In the genomic region with DNA sequence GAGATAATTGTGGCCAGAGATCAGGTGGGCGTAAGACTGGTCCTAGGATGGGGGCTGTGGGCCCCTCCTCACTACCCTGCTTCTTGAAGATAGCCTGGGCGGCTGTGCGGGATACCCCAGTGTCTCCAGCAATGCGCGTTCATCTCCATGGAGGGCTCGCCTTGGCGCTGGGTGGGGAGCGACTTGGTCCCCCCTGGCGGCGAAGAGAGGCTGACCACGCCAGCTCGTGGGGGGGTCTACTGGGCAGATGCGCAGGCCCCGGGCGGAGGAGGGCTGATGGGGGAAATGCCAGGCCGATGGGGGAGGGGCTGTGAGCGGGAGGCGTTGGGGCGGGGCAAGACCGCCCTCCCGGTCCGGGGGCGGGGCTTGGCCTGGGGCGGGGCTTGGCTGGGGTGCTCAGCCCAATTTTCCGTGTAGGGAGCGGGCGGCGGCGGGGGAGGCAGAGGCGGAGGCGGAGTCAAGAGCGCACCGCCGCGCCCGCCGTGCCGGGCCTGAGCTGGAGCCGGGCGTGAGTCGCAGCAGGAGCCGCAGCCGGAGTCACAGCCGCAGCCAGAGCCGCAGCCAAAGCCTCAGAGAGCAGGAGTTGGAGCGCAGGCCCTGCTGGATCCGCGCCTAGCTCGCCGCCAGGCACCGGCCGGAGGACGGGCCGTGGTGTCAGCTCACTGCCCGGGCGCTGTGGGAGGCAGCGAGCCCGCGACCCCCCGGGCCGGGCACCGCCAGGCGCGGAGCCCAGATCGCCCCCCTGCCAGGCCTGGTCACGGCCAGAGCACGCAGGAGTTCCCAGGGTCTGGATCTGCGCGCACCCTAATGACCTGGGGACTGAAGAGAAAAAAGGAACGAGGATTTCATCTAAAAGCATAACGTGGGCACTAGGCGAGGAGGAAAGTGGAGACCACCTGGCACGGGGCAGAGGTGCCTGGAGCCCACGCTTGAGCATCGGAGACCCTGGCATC, we compare ENCODE assay signal across 8 cellular contexts. TPM values are rescaled to one million over a fixed set of nuclear protein-coding genes. Genes with fewer than 3 reads are reported as not detected.
DNase-seq lines count a peak whose midpoint lies in the region; ATAC-seq and TF ChIP-seq lines count a peak whose summit lies in the region.

A gene with protein sequence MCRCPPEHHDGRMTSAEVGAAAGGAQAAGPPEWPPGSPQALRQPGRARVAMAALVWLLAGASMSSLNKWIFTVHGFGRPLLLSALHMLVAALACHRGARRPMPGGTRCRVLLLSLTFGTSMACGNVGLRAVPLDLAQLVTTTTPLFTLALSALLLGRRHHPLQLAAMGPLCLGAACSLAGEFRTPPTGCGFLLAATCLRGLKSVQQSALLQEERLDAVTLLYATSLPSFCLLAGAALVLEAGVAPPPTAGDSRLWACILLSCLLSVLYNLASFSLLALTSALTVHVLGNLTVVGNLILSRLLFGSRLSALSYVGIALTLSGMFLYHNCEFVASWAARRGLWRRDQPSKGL (plus strand): TSS at position 509 of the 953 bp plus-strand sequence. CDS start 670 bp downstream, outside the sequence.

- no peaks in the 10 kb centered on the region for H3K9me2 ChIP-seq in GM23248 (ENCODE audit: insufficient read depth)

- TF ChIP-seq CTCF in LNCaP clone FGC (IDR thresholded peaks at IDR 0.05; ENCODE audit: control insufficient read depth, extremely low read depth, insufficient read depth): no peak
- TF ChIP-seq CTCF in RWPE2 (IDR thresholded peaks at IDR 0.05; ENCODE audit: poor library complexity, severe bottlenecking): no peak
- TF ChIP-seq CTCF in foreskin fibroblast (IDR thresholded peaks at IDR 0.05; ENCODE audit: low read depth, low read length): peak; percentile 20

- H3K4me3 ChIP-seq in GM23248: peak within 1 kb of the TSS; percentile 79
- H3K4me3 ChIP-seq in LNCaP clone FGC (ENCODE audit: low read depth, low read length): peak within 1 kb of the TSS; percentile 49
- H3K4me3 ChIP-seq in RWPE2 (ENCODE audit: severe bottlenecking): peak within 1 kb of the TSS; percentile 44
- H3K4me3 ChIP-seq in foreskin fibroblast (ENCODE audit: low read depth in 1 of 2, low read length in 2 of 2): peak within 1 kb of the TSS; percentile 76 to 79
- H3K4me3 ChIP-seq in neuron (ENCODE audit: low read length): peak within 1 kb of the TSS; percentile 51

- H4K20me1 ChIP-seq in GM23248 (ENCODE audit: insufficient read depth): no peaks in the 10 kb centered on the region

- in situ Hi-C loops in GM23248 (cut with MboI): loop anchor here (10.0 kb wide), 2 partner anchors 119 to 269 kb away; no protein-coding TSS in a partner anchor

- peaks cover 48% of the 10 kb centered on the region for H3K79me2 ChIP-seq in GM23248 (ENCODE audit: insufficient read depth)

- H3K27ac ChIP-seq in GM23248: peak within 1 kb of the TSS; percentile 72
- peak within 1 kb of the TSS; percentile 79 for H3K27ac ChIP-seq in RWPE2 (ENCODE audit: poor library complexity, severe bottlenecking)

- peaks cover 23% of the 10 kb centered on the region for H3K4me1 ChIP-seq in GM23248 (ENCODE audit: insufficient read depth)
- peaks cover 6% of the 10 kb centered on the region for H3K4me1 ChIP-seq in RWPE2 (ENCODE audit: insufficient read depth, poor library complexity, severe bottlenecking)
- H3K4me1 ChIP-seq in neuron (ENCODE audit: insufficient read depth, low read length): peaks cover 20% of the 10 kb centered on the region

- peak within 1 kb of the TSS; percentile 93 for H3K4me2 ChIP-seq in GM23248 (ENCODE audit: unreplicated experiment)

- peak; percentile 78 for ATAC-seq in RWPE2 (ENCODE audit: low read depth)

- peak within 1 kb of the TSS; percentile 83 for H3K9ac ChIP-seq in GM23248

- peak within 1 kb of the TSS; percentile 87 for H2AFZ ChIP-seq in GM23248
- peak within 1 kb of the TSS; percentile 78 for H2AFZ ChIP-seq in neuron (ENCODE audit: low read depth, low read length)

- no peaks in the 10 kb centered on the region for H3K9me3 ChIP-seq in GM23248 (ENCODE audit: low read depth)
- no peaks in the 10 kb centered on the region for H3K9me3 ChIP-seq in RWPE2 (ENCODE audit: severe bottlenecking)
- no peaks in the 10 kb centered on the region for H3K9me3 ChIP-seq in neuron (ENCODE audit: low read length)

- H3F3A ChIP-seq in GM23248 (ENCODE audit: insufficient read depth): peaks cover 8% of the 10 kb centered on the region; the same call in 1 of the 2 replicates

- H3K27me3 ChIP-seq in GM23248 (replicated peaks; ENCODE audit: insufficient read depth) (no peaks in the 10 kb centered on the region), RWPE2 (ENCODE audit: insufficient read depth, poor library complexity, severe bottlenecking) (no peaks in the 10 kb centered on the region), neuron (ENCODE audit: insufficient read depth, low read length) (no peaks in the 10 kb centered on the region)

- WGBS in GM23248 (ENCODE audit: low coverage in 1 of 2, low lambda C conversion rate in 2 of 2, missing lambda C conversion rate in 2 of 2), 2 experiments: 1 to 2% methylated on average over 54 to 57 of the region's 75 CpGs

- DNase-seq in EL (peak; percentile 94), GM23248 (peak; percentile 95), LNCaP clone FGC (ENCODE audit: low read depth) (peak; percentile 34), RWPE2 (ENCODE audit: low spot score) (peak; percentile 90), activated gamma-delta T cell treated with Interleukin-2 at 50 U/mL for 16 hours (peak; percentile 95), foreskin fibroblast (peak; percentile 91 to 97), stromal cell of bone marrow (ENCODE audit: low read depth) (peak; percentile 81)

- H3K36me3 ChIP-seq in GM23248 (ENCODE audit: low read depth): no peaks in the 10 kb centered on the region
- H3K36me3 ChIP-seq in RWPE2 (ENCODE audit: low read depth): no peaks in the 10 kb centered on the region
- H3K36me3 ChIP-seq in neuron (ENCODE audit: insufficient read depth, low read length): no peaks in the 10 kb centered on the region

RNA-seq across cellular contexts. Expression of the gene that starts here (rescaled TPM):
- 12.9 and 16.4 TPM in 2 replicates for total RNA-seq in GM23248 (2014; rRNA removed; shearing (Covaris generic))
- polyA plus RNA-seq in GM23248 (2016; fragmentation: Nextera tagmentation; extraction: Ambion mirVana): 8.5 and 9.1 TPM in 2 replicates

Comparison
In these comparisons a context has a peak if more than half of its experiments do, and no peak if none do; other contexts are left out.
1. Peak in every context shown above with its lines: DNase-seq, ATAC-seq, H3K4me3 ChIP-seq and H3K27ac ChIP-seq.
2. DNase-seq: peak in every context shown above with its lines; median percentile 95 in GM23248; 95 in activated gamma-delta T cell treated with Interleukin-2 at 50 U/mL for 16 hours; 94 in EL; 94 in foreskin fibroblast; 90 in RWPE2; 81 in stromal cell of bone marrow; 34 in LNCaP clone FGC.